In genomic region chr19:40503300-40503699, GRCh38 we compare ENCODE assay signal across 20 cellular contexts. TPM values are rescaled to one million over a fixed set of nuclear protein-coding genes. Genes with fewer than 3 reads are reported as not detected.
DNase-seq lines count a peak whose midpoint lies in the region; ATAC-seq and TF ChIP-seq lines count a peak whose summit lies in the region.
"Had no signal": no experiment of that assay in that cellular context is flagged by ENCODE, and none has a peak within 500 bp of the region (broad histone marks: within the 10 kb centered on the region; RNA-seq: fewer than 3 reads in every experiment).

No MANE protein-coding gene starts in this region.

- no peaks in the 10 kb centered on the region for H3K9me3 Mint-ChIP-seq in osteocyte (ENCODE audit: unreplicated experiment)
- no peaks in the 10 kb centered on the region for H3K9me3 Mint-ChIP-seq in effector memory CD8-positive, alpha-beta T cell
- H3K9me3 Mint-ChIP-seq: activated CD4-positive, alpha-beta memory T cell treated with anti-CD3 and anti-CD28 coated beads for 36 hours; activated naive CD4-positive, alpha-beta T cell treated with anti-CD3 and anti-CD28 coated beads, Interleukin-2, amount 50 U/mL, for 72 hours; activated T-cell treated with anti-CD3 and anti-CD28 coated beads, Interleukin-2, amount 50 U/mL, for 4 hours; nephron had no signal

- peak; percentile 20 for ATAC-seq in mucosa of descending colon
- ATAC-seq in effector memory CD8-positive, alpha-beta T cell (replicated peaks): no peak
- ATAC-seq: activated naive CD4-positive, alpha-beta T cell treated with anti-CD3 and anti-CD28 coated beads, Interleukin-2, amount 50 U/mL, for 72 hours; activated T-cell treated with anti-CD3 and anti-CD28 coated beads, Interleukin-2, amount 50 U/mL, for 4 hours; heart left ventricle; right cardiac atrium had no signal

- intact Hi-C loops in mucosa of descending colon (cut with DNase I, micrococcal nuclease): no loop called here

- H3K4me1 Mint-ChIP-seq in osteocyte (ENCODE audit: unreplicated experiment): no peaks in the 10 kb centered on the region
- no peaks in the 10 kb centered on the region for H3K4me1 Mint-ChIP-seq in effector memory CD8-positive, alpha-beta T cell (ENCODE audit: low read depth in 2 of 2)
- H3K4me1 Mint-ChIP-seq: nephron had no signal

- no peaks in the 10 kb centered on the region for H3K4me1 ChIP-seq in mucosa of descending colon (ENCODE audit: low read depth)
- H3K4me1 ChIP-seq: breast epithelium, heart left ventricle had no signal

- DNase-seq in DMS79 treated with DMSO at 0.1 percent for 48 hours (lab: John Stamatoyannopoulos, UW) (peak; percentile 80), NCI-H1417 (lab: John Stamatoyannopoulos, UW) (peak; percentile 59 to 86 (median 63)), SK-N-DZ (ENCODE audit: low spot score) (peak; percentile 91), mucosa of descending colon (no peak), UCSD-AML1 (lab: John Stamatoyannopoulos, UW; ENCODE audit: unreplicated experiment) (no peak), osteocyte (ENCODE audit: extremely low spot score, unreplicated experiment) (no peak), AG08396 (ENCODE audit: low spot score) (no peak)
- no peak for DNase-seq in effector memory CD8-positive, alpha-beta T cell
- DNase-seq: activated CD4-positive, alpha-beta memory T cell treated with anti-CD3 and anti-CD28 coated beads for 36 hours; activated T-cell treated with anti-CD3 and anti-CD28 coated beads, Interleukin-2, amount 50 U/mL, for 4 hours; GOT3; heart left ventricle; MG63; NCI-H510A; right cardiac atrium had no signal

- H3K36me3 Mint-ChIP-seq in osteocyte (ENCODE audit: unreplicated experiment): no peaks in the 10 kb centered on the region
- no peaks in the 10 kb centered on the region for H3K36me3 Mint-ChIP-seq in effector memory CD8-positive, alpha-beta T cell (ENCODE audit: insufficient read depth)
- H3K36me3 Mint-ChIP-seq: activated CD4-positive, alpha-beta memory T cell treated with anti-CD3 and anti-CD28 coated beads for 36 hours; activated naive CD4-positive, alpha-beta T cell treated with anti-CD3 and anti-CD28 coated beads, Interleukin-2, amount 50 U/mL, for 72 hours had no signal

- no peak overlapping the region for H3K4me3 Mint-ChIP-seq in osteocyte (ENCODE audit: unreplicated experiment)
- H3K4me3 Mint-ChIP-seq in effector memory CD8-positive, alpha-beta T cell: no peak overlapping the region
- H3K4me3 Mint-ChIP-seq: activated CD4-positive, alpha-beta memory T cell treated with anti-CD3 and anti-CD28 coated beads for 36 hours; activated T-cell treated with anti-CD3 and anti-CD28 coated beads, Interleukin-2, amount 50 U/mL, for 4 hours; memory B cell; nephron had no signal

- no peaks in the 10 kb centered on the region for H3K36me3 ChIP-seq in mucosa of descending colon (ENCODE audit: low read depth)
- H3K36me3 ChIP-seq: breast epithelium, heart left ventricle, MG63 had no signal

- no peaks in the 10 kb centered on the region for H3K9me3 ChIP-seq in mucosa of descending colon
- H3K9me3 ChIP-seq: breast epithelium, heart left ventricle, MG63 had no signal

- TF ChIP-seq CTCF in mucosa of descending colon (IDR thresholded peaks at IDR 0.05) (no peak), osteocyte (IDR thresholded peaks at IDR 0.05) (no peak)

- H3K27ac Mint-ChIP-seq in osteocyte (ENCODE audit: unreplicated experiment): no peak overlapping the region
- H3K27ac Mint-ChIP-seq in effector memory CD8-positive, alpha-beta T cell: no peak overlapping the region
- H3K27ac Mint-ChIP-seq: activated CD4-positive, alpha-beta memory T cell treated with anti-CD3 and anti-CD28 coated beads for 36 hours; activated naive CD4-positive, alpha-beta T cell treated with anti-CD3 and anti-CD28 coated beads, Interleukin-2, amount 50 U/mL, for 72 hours; memory B cell; nephron had no signal

- H3K4me3 ChIP-seq in mucosa of descending colon: no peak overlapping the region
- H3K4me3 ChIP-seq: breast epithelium, heart left ventricle, MG63, PC-9 had no signal

- peaks cover 40% of the 10 kb centered on the region for H3K27me3 Mint-ChIP-seq in osteocyte (ENCODE audit: unreplicated experiment)
- H3K27me3 Mint-ChIP-seq in effector memory CD8-positive, alpha-beta T cell: peaks cover 34 to 37% of the 10 kb centered on the region in 2 donors

RNA-seq across cellular contexts. Expression of gene SPTBN4, which starts 36.5 kb away (rescaled TPM):
- 10.5 and 15.3 TPM in 2 replicates for polyA plus RNA-seq in SK-N-DZ (2014; cell fraction: cytosol; rRNA removed)
- polyA plus RNA-seq in SK-N-DZ (2014; cell fraction: nucleus; rRNA removed): 13.2 and 13.6 TPM in 2 replicates
- total RNA-seq in mucosa of descending colon (1 to 10 TPM in 1 of 3 donors, under 1 TPM in 2; 0.29 to 4.1 (median 0.82) TPM), osteocyte (0.48 and 0.63 TPM in 2 replicates)

RNA-seq across cellular contexts. Expression of gene BLVRB, which starts 37.8 kb away (rescaled TPM):
- 3.9 and 5.3 TPM in 2 replicates for polyA plus RNA-seq in SK-N-DZ (2014; cell fraction: cytosol; rRNA removed)
- 0.85 and 1.4 TPM in 2 replicates for polyA plus RNA-seq in SK-N-DZ (2014; cell fraction: nucleus; rRNA removed)
- total RNA-seq in mucosa of descending colon (10 to 100 TPM; 70.9 to 87.6 (median 76.8) TPM), osteocyte (45.6 and 51.5 TPM in 2 replicates)

RNA-seq across cellular contexts. Expression of gene SERTAD3, which starts 59.2 kb away (rescaled TPM):
- polyA plus RNA-seq in SK-N-DZ (2014; cell fraction: cytosol; rRNA removed): 8.1 and 11.7 TPM in 2 replicates
- polyA plus RNA-seq in SK-N-DZ (2014; cell fraction: nucleus; rRNA removed): 6.2 and 7.0 TPM in 2 replicates
- total RNA-seq in mucosa of descending colon (10 to 100 TPM; 39.3 to 55.4 (median 46.2) TPM), osteocyte (31.4 and 33.4 TPM in 2 replicates)

Comparison
In these comparisons a context has a peak if more than half of its experiments do, and no peak if none do; other contexts are left out.
1. DNase-seq: peak in DMS79 treated with DMSO at 0.1 percent for 48 hours (single experiment), NCI-H1417 (3 of 3) and SK-N-DZ (single experiment); none in mucosa of descending colon (0 of 3), UCSD-AML1 (single experiment), osteocyte (single experiment), AG08396 (single experiment) and effector memory CD8-positive, alpha-beta T cell (0 of 3).